ENCODE assay signal across 25 cellular contexts in the genomic region with DNA sequence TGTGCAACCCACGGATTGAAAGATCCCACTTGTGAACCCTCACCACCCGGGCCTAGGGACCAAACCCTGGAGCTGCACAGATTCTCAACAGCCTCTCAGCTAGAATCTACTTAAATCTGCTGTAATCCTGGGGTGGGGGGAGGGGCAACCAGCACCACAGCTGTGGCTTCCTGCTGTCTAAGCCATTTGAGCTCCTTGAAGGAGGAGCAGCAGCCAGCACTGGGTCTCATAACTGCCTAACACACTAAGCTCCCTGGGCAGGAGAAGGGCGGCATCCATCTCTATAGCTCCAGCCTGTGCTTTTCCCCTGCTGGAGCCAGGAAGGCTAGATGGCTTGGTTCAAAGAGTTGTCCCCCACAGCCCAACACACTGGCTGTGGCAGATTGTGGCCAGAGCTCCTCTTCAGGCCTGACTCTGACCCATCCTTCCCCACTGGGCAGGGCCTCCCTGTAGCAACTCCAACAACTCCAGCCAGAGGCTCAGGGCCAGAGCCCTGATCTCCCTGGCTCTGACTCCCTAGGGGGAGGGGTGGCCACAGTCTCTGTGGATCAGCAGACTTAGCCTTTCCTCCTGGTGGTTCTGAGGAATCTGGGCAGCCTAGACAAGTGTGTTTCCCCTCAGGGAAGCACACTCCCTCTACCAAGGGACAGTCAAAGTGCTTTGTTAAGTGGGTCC.
DNase-seq lines count a peak whose midpoint lies in the region; ATAC-seq and TF ChIP-seq lines count a peak whose summit lies in the region.
"Had no signal": no experiment of that assay in that cellular context is flagged by ENCODE, and none has a peak within 500 bp of the region (broad histone marks: within the 10 kb centered on the region; RNA-seq: fewer than 3 reads in every experiment).

No MANE protein-coding gene starts in this region.

- no peak overlapping the region for H3K4me2 ChIP-seq in mesendoderm (ENCODE audit: low read length)

- H3K27ac Mint-ChIP-seq in WTC11, result no peak overlapping the region
- H3K27ac Mint-ChIP-seq: activated naive CD4-positive, alpha-beta T cell treated with anti-CD3 and anti-CD28 coated beads, Interleukin-2, amount 10 ng/mL, durations not matched to agents 7 days and 5 days; activated T-cell treated with anti-CD3 and anti-CD28 coated beads, Interleukin-2, amount 50 U/mL, for 72 hours; CD4-positive, alpha-beta memory T cell; stimulated activated naive B cell treated with anti-CD40 and anti-IgM and Interleukin-4, amounts not matched to agents 10 μg/mL and 1 μg/mL and 100 μg/mL, for 72 hours had no signal

- H3K36me3 ChIP-seq in WERI-Rb-1 (no peaks in the 10 kb centered on the region), mesendoderm (ENCODE audit: control insufficient read depth, insufficient read depth, low read length) (no peaks in the 10 kb centered on the region)
- H3K36me3 ChIP-seq: cardiac muscle cell, uterus had no signal

- no peak overlapping the region for H3K4me3 Mint-ChIP-seq in WTC11
- H3K4me3 Mint-ChIP-seq: activated naive CD4-positive, alpha-beta T cell treated with anti-CD3 and anti-CD28 coated beads, Interleukin-2, amount 10 ng/mL, durations not matched to agents 7 days and 5 days; activated T-cell treated with anti-CD3 and anti-CD28 coated beads, Interleukin-2, amount 50 U/mL, for 72 hours; CD4-positive, alpha-beta memory T cell; stimulated activated naive B cell treated with anti-CD40 and anti-IgM and Interleukin-4, amounts not matched to agents 10 μg/mL and 1 μg/mL and 100 μg/mL, for 72 hours had no signal

- H4K5ac ChIP-seq in mesendoderm (ENCODE audit: low read length), result no peak overlapping the region

- no peaks in the 10 kb centered on the region; the same call in 1 of the 2 replicates for H3K36me3 Mint-ChIP-seq in WTC11
- H3K36me3 Mint-ChIP-seq: activated naive CD4-positive, alpha-beta T cell treated with anti-CD3 and anti-CD28 coated beads, Interleukin-2, amount 10 ng/mL, durations not matched to agents 7 days and 5 days; CD4-positive, alpha-beta memory T cell; stimulated activated naive B cell treated with anti-CD40 and anti-IgM and Interleukin-4, amounts not matched to agents 10 μg/mL and 1 μg/mL and 100 μg/mL, for 72 hours had no signal

- H2BK15ac ChIP-seq in mesendoderm (replicated peaks; ENCODE audit: low read depth), result no peak overlapping the region

- WGBS in mesendoderm (ENCODE audit: extremely low coverage, insufficient coverage, low lambda C conversion rate), result no CpG with 5 or more reads among the region's 3 CpGs

- DNase-seq in ELF-1 (ENCODE audit: low read depth, low spot score), result peak; percentile 57
- DNase-seq in MV-4-11 (lab: John Stamatoyannopoulos, UW), result peak; percentile 86
- peak; percentile 87 for DNase-seq in WERI-Rb-1
- peak; percentile 44 for DNase-seq in mesendoderm
- no peak for DNase-seq in activated T-cell treated with anti-CD3 and anti-CD28 coated beads, Interleukin-2, amount 50 U/mL, for 48 hours
- no peak for DNase-seq in WTC11 (ENCODE audit: low spot score)
- DNase-seq: activated CD4-positive, alpha-beta T cell treated with anti-CD3 and anti-CD28 coated beads for 4 hours; activated naive CD4-positive, alpha-beta T cell treated with anti-CD3 and anti-CD28 coated beads, Interleukin-2, amount 10 ng/mL, durations not matched to agents 7 days and 5 days; activated T-cell treated with anti-CD3 and anti-CD28 coated beads, Interleukin-2, amount 50 U/mL, for 72 hours; CD4-positive, alpha-beta memory T cell; foreskin melanocyte; hypothalamus; islet precursor cell; NCI-H1417 treated with DMSO at 0.1 percent for 48 hours; NCI-H2107; NCI-H526; Right ventricle myocardium superior; small intestine; stimulated activated CD4-positive, alpha-beta T cell treated with anti-CD3 and anti-CD28 coated beads, Interleukin-2, amount 100 ng/mL, for 48 hours; stimulated activated naive B cell treated with anti-CD40 and anti-IgM and Interleukin-4, amounts not matched to agents 10 μg/mL and 1 μg/mL and 100 μg/mL, for 72 hours; uterus had no signal

- H2BK5ac ChIP-seq in mesendoderm (ENCODE audit: low read length), result no peak overlapping the region

- no peak overlapping the region for H3K56ac ChIP-seq in mesendoderm (ENCODE audit: low read length)

- peaks cover 2% of the 10 kb centered on the region for H3K9me3 ChIP-seq in WERI-Rb-1 (ENCODE audit: severe bottlenecking)
- H3K9me3 ChIP-seq: uterus had no signal

- no peak overlapping the region for H2BK120ac ChIP-seq in mesendoderm (ENCODE audit: low read depth, low read length)

- no peak overlapping the region for H3K4ac ChIP-seq in mesendoderm (ENCODE audit: low read depth, low read length)

- H3K27me3 Mint-ChIP-seq in WTC11 (ENCODE audit: low read depth), result no peaks in the 10 kb centered on the region; the same call in 1 of the 2 replicates
- H3K27me3 Mint-ChIP-seq: activated naive CD4-positive, alpha-beta T cell treated with anti-CD3 and anti-CD28 coated beads, Interleukin-2, amount 10 ng/mL, durations not matched to agents 7 days and 5 days had no signal

- no peak overlapping the region for H3K18ac ChIP-seq in mesendoderm (ENCODE audit: low read length)

- peak overlapping the region; percentile 93 for H3K27ac ChIP-seq in WERI-Rb-1
- H3K27ac ChIP-seq in mesendoderm (ENCODE audit: low read depth, low read length), result no peak overlapping the region
- H3K27ac ChIP-seq: cardiac muscle cell, uterus had no signal

- H3K4me3 ChIP-seq in WERI-Rb-1 (ENCODE audit: low read depth, low read length), result no peak overlapping the region
- no peak overlapping the region for H3K4me3 ChIP-seq in mesendoderm (ENCODE audit: low read length)
- H3K4me3 ChIP-seq: cardiac muscle cell, GM12878, uterus had no signal

- ATAC-seq in GM19328 (IDR thresholded peaks at IDR 0.05; ENCODE audit: unreplicated experiment) (no peak), WTC11 (no peak; the same call in 1 of the 2 replicates), GM19023 (IDR thresholded peaks at IDR 0.05; ENCODE audit: unreplicated experiment) (no peak)
- ATAC-seq: GM12878; stimulated activated naive B cell treated with anti-CD40 and anti-IgM and Interleukin-4, amounts not matched to agents 10 μg/mL and 1 μg/mL and 100 μg/mL, for 72 hours had no signal

- no peak for TF ChIP-seq CTCF in WERI-Rb-1 (IDR thresholded peaks at IDR 0.05; ENCODE audit: low read depth, low read length)
- no peak for TF ChIP-seq CTCF in WTC11 (IDR thresholded peaks at IDR 0.05)

- CTCF ChIA-PET in WTC11 (lab: Charles Lee), result no interaction called here

- no peaks in the 10 kb centered on the region for H3K4me1 ChIP-seq in mesendoderm (ENCODE audit: control insufficient read depth, low read depth, low read length)
- H3K4me1 ChIP-seq: uterus had no signal

- no peak overlapping the region for H3K23ac ChIP-seq in mesendoderm (ENCODE audit: low read length)

- no peak overlapping the region for H2AK5ac ChIP-seq in mesendoderm (ENCODE audit: low read length)

- H3K4me1 Mint-ChIP-seq in WTC11, result peaks cover 22% of the 10 kb centered on the region
- H3K4me1 Mint-ChIP-seq: activated naive CD4-positive, alpha-beta T cell treated with anti-CD3 and anti-CD28 coated beads, Interleukin-2, amount 10 ng/mL, durations not matched to agents 7 days and 5 days; CD4-positive, alpha-beta memory T cell; stimulated activated naive B cell treated with anti-CD40 and anti-IgM and Interleukin-4, amounts not matched to agents 10 μg/mL and 1 μg/mL and 100 μg/mL, for 72 hours had no signal

- H3K9ac ChIP-seq in mesendoderm (ENCODE audit: low read length), result no peak overlapping the region

- H3K9me3 Mint-ChIP-seq in WTC11, result peaks cover 19% of the 10 kb centered on the region
- H3K9me3 Mint-ChIP-seq: activated naive CD4-positive, alpha-beta T cell treated with anti-CD3 and anti-CD28 coated beads, Interleukin-2, amount 10 ng/mL, durations not matched to agents 7 days and 5 days had no signal

- H3K27me3 ChIP-seq in WERI-Rb-1 (ENCODE audit: insufficient read depth, low read depth, severe bottlenecking) (no peaks in the 10 kb centered on the region), mesendoderm (ENCODE audit: insufficient read depth, low read length, poor library complexity) (no peaks in the 10 kb centered on the region)
- H3K27me3 ChIP-seq: cardiac muscle cell, uterus had no signal

- no peaks in the 10 kb centered on the region for H3K79me2 ChIP-seq in mesendoderm (ENCODE audit: control insufficient read depth, insufficient read depth, low read length)

- H3K79me1 ChIP-seq in mesendoderm (ENCODE audit: low read length), result no peaks in the 10 kb centered on the region

- POLR2A ChIA-PET in WTC11 (lab: Charles Lee), result no interaction called here

- H4K8ac ChIP-seq in mesendoderm (ENCODE audit: low read depth, low read length), result no peak overlapping the region

TF ChIP-seq in WTC11, 78 proteins besides CTCF, POLR2A, EP300 and RAD21 (continues in another document):
- TF ChIP-seq ZNF671 (CRISPR knock-in tag; IDR thresholded peaks at IDR 0.05) (no peak), NFE2L1 (CRISPR knock-in tag; IDR thresholded peaks at IDR 0.05) (no peak), TCF7 (CRISPR knock-in tag; IDR thresholded peaks at IDR 0.05; ENCODE audit: low read depth) (no peak)
- TF ChIP-seq, protein P1, sequence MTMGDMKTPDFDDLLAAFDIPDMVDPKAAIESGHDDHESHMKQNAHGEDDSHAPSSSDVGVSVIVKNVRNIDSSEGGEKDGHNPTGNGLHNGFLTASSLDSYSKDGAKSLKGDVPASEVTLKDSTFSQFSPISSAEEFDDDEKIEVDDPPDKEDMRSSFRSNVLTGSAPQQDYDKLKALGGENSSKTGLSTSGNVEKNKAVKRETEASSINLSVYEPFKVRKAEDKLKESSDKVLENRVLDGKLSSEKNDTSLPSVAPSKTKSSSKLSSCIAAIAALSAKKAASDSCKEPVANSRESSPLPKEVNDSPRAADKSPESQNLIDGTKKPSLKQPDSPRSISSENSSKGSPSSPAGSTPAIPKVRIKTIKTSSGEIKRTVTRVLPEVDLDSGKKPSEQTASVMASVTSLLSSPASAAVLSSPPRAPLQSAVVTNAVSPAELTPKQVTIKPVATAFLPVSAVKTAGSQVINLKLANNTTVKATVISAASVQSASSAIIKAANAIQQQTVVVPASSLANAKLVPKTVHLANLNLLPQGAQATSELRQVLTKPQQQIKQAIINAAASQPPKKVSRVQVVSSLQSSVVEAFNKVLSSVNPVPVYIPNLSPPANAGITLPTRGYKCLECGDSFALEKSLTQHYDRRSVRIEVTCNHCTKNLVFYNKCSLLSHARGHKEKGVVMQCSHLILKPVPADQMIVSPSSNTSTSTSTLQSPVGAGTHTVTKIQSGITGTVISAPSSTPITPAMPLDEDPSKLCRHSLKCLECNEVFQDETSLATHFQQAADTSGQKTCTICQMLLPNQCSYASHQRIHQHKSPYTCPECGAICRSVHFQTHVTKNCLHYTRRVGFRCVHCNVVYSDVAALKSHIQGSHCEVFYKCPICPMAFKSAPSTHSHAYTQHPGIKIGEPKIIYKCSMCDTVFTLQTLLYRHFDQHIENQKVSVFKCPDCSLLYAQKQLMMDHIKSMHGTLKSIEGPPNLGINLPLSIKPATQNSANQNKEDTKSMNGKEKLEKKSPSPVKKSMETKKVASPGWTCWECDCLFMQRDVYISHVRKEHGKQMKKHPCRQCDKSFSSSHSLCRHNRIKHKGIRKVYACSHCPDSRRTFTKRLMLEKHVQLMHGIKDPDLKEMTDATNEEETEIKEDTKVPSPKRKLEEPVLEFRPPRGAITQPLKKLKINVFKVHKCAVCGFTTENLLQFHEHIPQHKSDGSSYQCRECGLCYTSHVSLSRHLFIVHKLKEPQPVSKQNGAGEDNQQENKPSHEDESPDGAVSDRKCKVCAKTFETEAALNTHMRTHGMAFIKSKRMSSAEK (CRISPR knock-in tag; IDR thresholded peaks at IDR 0.05; ENCODE audit: borderline replicate concordance), result no peak

Comparison
In these comparisons a context has a peak if more than half of its experiments do, and no peak if none do; other contexts are left out.
1. DNase-seq: peak in ELF-1 (single experiment), MV-4-11 (single experiment), WERI-Rb-1 (single experiment) and mesendoderm (single experiment); none in activated T-cell treated with anti-CD3 and anti-CD28 coated beads, Interleukin-2, amount 50 U/mL, for 48 hours (0 of 2) and WTC11 (single experiment).